Comparison of ENCODE assay signal across 1 cellular context in genomic region chr13:112709825-112710783, GRCh38.
TF ChIP-seq lines count a peak whose summit lies in the region.

No MANE protein-coding gene starts in this region.

TF ChIP-seq in IMR-90, 13 proteins besides CTCF, POLR2A, EP300 and RAD21:
- TF ChIP-seq BHLHE40 (IDR thresholded peaks at IDR 0.05; ENCODE audit: low read depth, low read length), result no peak
- TF ChIP-seq MAZ (IDR thresholded peaks at IDR 0.05; ENCODE audit: borderline replicate concordance, low read depth, low read length), result no peak
- no peak for TF ChIP-seq RFX5 (IDR thresholded peaks at IDR 0.05; ENCODE audit: low read depth, low read length)
- no peak for TF ChIP-seq USF2 (IDR thresholded peaks at IDR 0.05; ENCODE audit: low read depth, low read length)
- TF ChIP-seq CEBPB (IDR thresholded peaks at IDR 0.05; ENCODE audit: low read depth, low read length), result no peak
- TF ChIP-seq FOS (IDR thresholded peaks at IDR 0.05; ENCODE audit: low read depth, low read length), result no peak
- TF ChIP-seq CHD1 (IDR thresholded peaks at IDR 0.05; ENCODE audit: low read depth, low read length), result no peak
- TF ChIP-seq RCOR1 (IDR thresholded peaks at IDR 0.05; ENCODE audit: insufficient replicate concordance, low read length), result no peak
- TF ChIP-seq SMC3 (IDR thresholded peaks at IDR 0.05; ENCODE audit: low read depth, low read length), result no peak
- TF ChIP-seq MAFK (IDR thresholded peaks at IDR 0.05; ENCODE audit: low read depth, low read length), result no peak
- TF ChIP-seq MXI1 (IDR thresholded peaks at IDR 0.05; ENCODE audit: borderline replicate concordance, low read depth, low read length), result no peak
- no peak for TF ChIP-seq ELK1 (IDR thresholded peaks at IDR 0.05; ENCODE audit: borderline replicate concordance, low read depth, low read length)
- no peak for TF ChIP-seq NFE2L2 (IDR thresholded peaks at IDR 0.05; ENCODE audit: low read depth, low read length)
